In the genomic region with DNA sequence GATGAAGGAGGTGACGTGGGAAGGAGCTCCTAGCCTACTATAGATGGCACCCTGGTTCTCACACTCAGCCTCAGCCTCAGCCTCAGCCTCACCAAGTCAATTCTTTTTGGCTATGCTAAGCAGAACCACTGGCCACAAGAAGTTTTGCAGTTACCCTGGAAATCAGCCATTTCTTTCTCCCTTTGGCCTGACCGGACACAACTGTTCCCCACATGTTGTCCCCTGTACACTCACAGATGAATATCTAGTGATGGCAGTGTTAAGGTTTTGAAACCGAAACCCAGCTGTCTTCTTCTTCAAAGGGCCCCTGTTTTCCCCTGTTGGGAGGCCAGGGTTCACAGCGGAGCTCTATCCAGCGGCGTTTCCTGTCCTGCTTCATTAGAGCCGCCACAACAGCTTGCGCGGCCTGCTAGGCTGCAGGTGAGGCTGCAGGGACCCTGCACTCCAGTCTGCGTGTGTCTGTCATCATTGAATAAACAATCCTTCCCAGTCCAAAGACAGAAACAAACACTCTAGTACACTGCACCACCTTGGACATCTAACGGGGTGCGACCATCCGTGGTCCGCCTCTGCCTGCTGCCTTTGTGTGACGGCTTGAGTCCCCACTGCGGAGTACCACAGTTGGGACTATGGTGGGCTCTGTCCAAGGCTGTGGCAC, we compare ENCODE assay signal across 8 cellular contexts.
DNase-seq lines count a peak whose midpoint lies in the region; ATAC-seq, FAIRE-seq and TF ChIP-seq lines count a peak whose summit lies in the region.

No MANE protein-coding gene starts in this region.

- H3K9ac ChIP-seq in kidney (ENCODE audit: low read length in 2 of 2), result no peak overlapping the region

- peaks cover 0 to 2% of the 10 kb centered on the region in 2 donors for H3K4me1 ChIP-seq in kidney (ENCODE audit: control insufficient read depth in 1 of 2, insufficient read depth in 1 of 2, low read depth in 1 of 2, low read length in 2 of 2)
- H3K4me1 ChIP-seq in gastrocnemius medialis, result no peaks in the 10 kb centered on the region

- peaks cover 15% of the 10 kb centered on the region for H3K4me1 Mint-ChIP-seq in activated naive CD8-positive, alpha-beta T cell treated with anti-CD3 and anti-CD28 coated beads, Interleukin-2, amount 10 ng/mL, durations not matched to agents 7 days and 5 days

- DNase-seq in EH (ENCODE audit: low read depth) (peak; percentile 56), kidney (no peak), gastrocnemius medialis (no peak), HTR-8/SVneo (ENCODE audit: insufficient read length, low spot score) (no peak), NCI-H1694 treated with DMSO at 0.1 percent for 48 hours (lab: John Stamatoyannopoulos, UW) (no peak)
- no peak for DNase-seq in activated naive CD8-positive, alpha-beta T cell treated with anti-CD3 and anti-CD28 coated beads, Interleukin-2, amount 10 ng/mL, durations not matched to agents 7 days and 5 days

- peaks cover 5% of the 10 kb centered on the region for H3K36me3 Mint-ChIP-seq in activated naive CD8-positive, alpha-beta T cell treated with anti-CD3 and anti-CD28 coated beads, Interleukin-2, amount 10 ng/mL, durations not matched to agents 7 days and 5 days

- POLR2A ChIA-PET in activated naive CD8-positive, alpha-beta T cell treated with anti-CD3 and anti-CD28 coated beads, Interleukin-2, amount 10 ng/mL, durations not matched to agents 7 days and 5 days (lab: Charles Lee), result no interaction called here

- ATAC-seq in GM19372 (IDR thresholded peaks at IDR 0.05; ENCODE audit: low read depth, unreplicated experiment) (peak; percentile 95), HG03159 (IDR thresholded peaks at IDR 0.05; ENCODE audit: unreplicated experiment) (peak; percentile 95), gastrocnemius medialis (no peak)
- ATAC-seq in activated naive CD8-positive, alpha-beta T cell treated with anti-CD3 and anti-CD28 coated beads, Interleukin-2, amount 10 ng/mL, durations not matched to agents 7 days and 5 days (ENCODE audit: low read depth), result peak; percentile 87

- H3K27me3 Mint-ChIP-seq in activated naive CD8-positive, alpha-beta T cell treated with anti-CD3 and anti-CD28 coated beads, Interleukin-2, amount 10 ng/mL, durations not matched to agents 7 days and 5 days, result no peaks in the 10 kb centered on the region

- H3K36me3 ChIP-seq in kidney (ENCODE audit: control insufficient read depth in 1 of 2, insufficient read depth in 2 of 2, low read length in 2 of 2) (no peaks in the 10 kb centered on the region), gastrocnemius medialis (no peaks in the 10 kb centered on the region)

- no peak for TF ChIP-seq POLR2A in gastrocnemius medialis (IDR thresholded peaks at IDR 0.05)

- no peak overlapping the region for H3K4me3 ChIP-seq in kidney (ENCODE audit: low read length in 2 of 2)
- no peak overlapping the region for H3K4me3 ChIP-seq in gastrocnemius medialis

- FAIRE-seq in kidney (lab: Jason Lieb, UNC) (no peak), HTR-8/SVneo (lab: Jason Lieb, UNC) (no peak)

- in situ Hi-C loops in gastrocnemius medialis (cut with MboI; ENCODE audit: low sequenced_read_pairs in 4 of 4), result no loop called here

- H3K9me3 Mint-ChIP-seq in activated naive CD8-positive, alpha-beta T cell treated with anti-CD3 and anti-CD28 coated beads, Interleukin-2, amount 10 ng/mL, durations not matched to agents 7 days and 5 days, result peaks cover 2% of the 10 kb centered on the region

- no peaks in the 10 kb centered on the region for H3K9me3 ChIP-seq in kidney (ENCODE audit: control insufficient read depth in 1 of 2, low read length in 2 of 2)
- H3K9me3 ChIP-seq in gastrocnemius medialis, result no peaks in the 10 kb centered on the region

- no peaks in the 10 kb centered on the region for H3K27me3 ChIP-seq in gastrocnemius medialis

- intact Hi-C loops in kidney (cut with DNase I), result no loop called here
- intact Hi-C loops in gastrocnemius medialis (cut with DNase I; ENCODE audit: low total_unique reads), result no loop called here

- peak overlapping the region; percentile 16 for H3K4me3 Mint-ChIP-seq in activated naive CD8-positive, alpha-beta T cell treated with anti-CD3 and anti-CD28 coated beads, Interleukin-2, amount 10 ng/mL, durations not matched to agents 7 days and 5 days

- H3K27ac ChIP-seq in kidney (ENCODE audit: low read depth in 2 of 2, low read length in 2 of 2) (no peak overlapping the region), gastrocnemius medialis (no peak overlapping the region)

- no peak for TF ChIP-seq CTCF in kidney (IDR thresholded peaks at IDR 0.05; ENCODE audit: borderline replicate concordance, extremely low read depth, insufficient read depth)
- TF ChIP-seq CTCF in gastrocnemius medialis (IDR thresholded peaks at IDR 0.05 in 4 of 5, conservative IDR thresholded peaks at IDR 0.05 in 1 of 5), result no peak

- H3K27ac Mint-ChIP-seq in activated naive CD8-positive, alpha-beta T cell treated with anti-CD3 and anti-CD28 coated beads, Interleukin-2, amount 10 ng/mL, durations not matched to agents 7 days and 5 days, result peak overlapping the region; percentile 27

Comparison
In these comparisons a context has a peak if more than half of its experiments do, and no peak if none do; other contexts are left out.
1. ATAC-seq: peak in GM19372 (single experiment), HG03159 (single experiment) and activated naive CD8-positive, alpha-beta T cell treated with anti-CD3 and anti-CD28 coated beads, Interleukin-2, amount 10 ng/mL, durations not matched to agents 7 days and 5 days (single experiment); none in gastrocnemius medialis (0 of 2).